Comparison of ENCODE assay signal across 27 cellular contexts in genomic region chr16:86446279-86446678, GRCh38.
"Had no signal": no experiment of that assay in that cellular context is flagged by ENCODE, and none has a peak within 500 bp of the region (broad histone marks: within the 10 kb centered on the region; RNA-seq: fewer than 3 reads in every experiment).

No MANE protein-coding gene starts in this region.

- ATAC-seq: effector memory CD8-positive, alpha-beta T cell; esophagus mucosa; foreskin keratinocyte; gastrocnemius medialis; gastroesophageal sphincter; heart left ventricle; heart right ventricle had no signal

- H3K36me3 ChIP-seq: colonic mucosa, esophagus muscularis mucosa, esophagus squamous epithelium, gastrocnemius medialis, gastroesophageal sphincter, heart left ventricle, heart right ventricle had no signal

- H3K4me3 ChIP-seq: colonic mucosa, coronary artery, dorsolateral prefrontal cortex, esophagus muscularis mucosa, esophagus squamous epithelium, gastrocnemius medialis, gastroesophageal sphincter, heart left ventricle, heart right ventricle had no signal

- FAIRE-seq: colon, endometrium, endothelial cell of umbilical vein, frontal cortex had no signal

- H3K9me3 ChIP-seq: colonic mucosa, esophagus muscularis mucosa, esophagus squamous epithelium, gastrocnemius medialis, gastroesophageal sphincter had no signal

- H3K4me1 ChIP-seq: colonic mucosa, foreskin keratinocyte, gastrocnemius medialis had no signal

- H3K27ac ChIP-seq: colonic mucosa, coronary artery, dorsolateral prefrontal cortex, epithelial cell of prostate, esophagus muscularis mucosa, esophagus squamous epithelium, foreskin keratinocyte, gastrocnemius medialis, gastroesophageal sphincter, heart left ventricle, heart right ventricle had no signal

- H3K27me3 ChIP-seq: colonic mucosa, esophagus muscularis mucosa, foreskin keratinocyte, gastroesophageal sphincter had no signal

- DNase-seq: colonic mucosa; cortex of kidney; dorsolateral prefrontal cortex; effector CD4-positive, alpha-beta T cell; effector CD8-positive, alpha-beta T cell; effector memory CD4-positive, alpha-beta T cell; effector memory CD8-positive, alpha-beta T cell; endodermal cell; erythroblast; esophagus squamous epithelium; foreskin fibroblast; foreskin keratinocyte; foreskin melanocyte; gastrocnemius medialis; glutamatergic neuron; head of caudate nucleus; heart left ventricle; heart right ventricle had no signal
